ENCODE assay signal across 1 cellular context in genomic region chr2:118046628-118047210, GRCh38.
TF ChIP-seq lines count a peak whose summit lies in the region.

No MANE protein-coding gene starts in this region.

TF ChIP-seq in HepG2, 621 proteins besides CTCF, POLR2A, EP300 and RAD21 (continued from another document):
- no peak for TF ChIP-seq ZNF407 (CRISPR knock-in tag; IDR thresholded peaks at IDR 0.05; ENCODE audit: not compliant biosample characterization)
- no peak for TF ChIP-seq ZNF275 (CRISPR knock-in tag; IDR thresholded peaks at IDR 0.05; ENCODE audit: borderline replicate concordance)
- 0 out of 2 replicates have a peak, but pooled peaks have one; percentile 15 for TF ChIP-seq PPARG (CRISPR knock-in tag; conservative IDR thresholded peaks at IDR 0.05)
- no peak for TF ChIP-seq CHCHD3 (CRISPR knock-in tag; IDR thresholded peaks at IDR 0.05)
- no peak for TF ChIP-seq ZNF788 (CRISPR knock-in tag; IDR thresholded peaks at IDR 0.05; ENCODE audit: borderline replicate concordance)
- no peak for TF ChIP-seq HINFP (CRISPR knock-in tag; IDR thresholded peaks at IDR 0.05; ENCODE audit: low read depth)
- TF ChIP-seq, protein P1, sequence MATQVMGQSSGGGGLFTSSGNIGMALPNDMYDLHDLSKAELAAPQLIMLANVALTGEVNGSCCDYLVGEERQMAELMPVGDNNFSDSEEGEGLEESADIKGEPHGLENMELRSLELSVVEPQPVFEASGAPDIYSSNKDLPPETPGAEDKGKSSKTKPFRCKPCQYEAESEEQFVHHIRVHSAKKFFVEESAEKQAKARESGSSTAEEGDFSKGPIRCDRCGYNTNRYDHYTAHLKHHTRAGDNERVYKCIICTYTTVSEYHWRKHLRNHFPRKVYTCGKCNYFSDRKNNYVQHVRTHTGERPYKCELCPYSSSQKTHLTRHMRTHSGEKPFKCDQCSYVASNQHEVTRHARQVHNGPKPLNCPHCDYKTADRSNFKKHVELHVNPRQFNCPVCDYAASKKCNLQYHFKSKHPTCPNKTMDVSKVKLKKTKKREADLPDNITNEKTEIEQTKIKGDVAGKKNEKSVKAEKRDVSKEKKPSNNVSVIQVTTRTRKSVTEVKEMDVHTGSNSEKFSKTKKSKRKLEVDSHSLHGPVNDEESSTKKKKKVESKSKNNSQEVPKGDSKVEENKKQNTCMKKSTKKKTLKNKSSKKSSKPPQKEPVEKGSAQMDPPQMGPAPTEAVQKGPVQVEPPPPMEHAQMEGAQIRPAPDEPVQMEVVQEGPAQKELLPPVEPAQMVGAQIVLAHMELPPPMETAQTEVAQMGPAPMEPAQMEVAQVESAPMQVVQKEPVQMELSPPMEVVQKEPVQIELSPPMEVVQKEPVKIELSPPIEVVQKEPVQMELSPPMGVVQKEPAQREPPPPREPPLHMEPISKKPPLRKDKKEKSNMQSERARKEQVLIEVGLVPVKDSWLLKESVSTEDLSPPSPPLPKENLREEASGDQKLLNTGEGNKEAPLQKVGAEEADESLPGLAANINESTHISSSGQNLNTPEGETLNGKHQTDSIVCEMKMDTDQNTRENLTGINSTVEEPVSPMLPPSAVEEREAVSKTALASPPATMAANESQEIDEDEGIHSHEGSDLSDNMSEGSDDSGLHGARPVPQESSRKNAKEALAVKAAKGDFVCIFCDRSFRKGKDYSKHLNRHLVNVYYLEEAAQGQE (IDR thresholded peaks at IDR 0.05; ENCODE audit: borderline replicate concordance in 1 of 2, low read depth in 1 of 2, low read length in 2 of 2) = no peak
- TF ChIP-seq, protein P2, sequence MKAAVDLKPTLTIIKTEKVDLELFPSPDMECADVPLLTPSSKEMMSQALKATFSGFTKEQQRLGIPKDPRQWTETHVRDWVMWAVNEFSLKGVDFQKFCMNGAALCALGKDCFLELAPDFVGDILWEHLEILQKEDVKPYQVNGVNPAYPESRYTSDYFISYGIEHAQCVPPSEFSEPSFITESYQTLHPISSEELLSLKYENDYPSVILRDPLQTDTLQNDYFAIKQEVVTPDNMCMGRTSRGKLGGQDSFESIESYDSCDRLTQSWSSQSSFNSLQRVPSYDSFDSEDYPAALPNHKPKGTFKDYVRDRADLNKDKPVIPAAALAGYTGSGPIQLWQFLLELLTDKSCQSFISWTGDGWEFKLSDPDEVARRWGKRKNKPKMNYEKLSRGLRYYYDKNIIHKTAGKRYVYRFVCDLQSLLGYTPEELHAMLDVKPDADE (CRISPR knock-in tag; IDR thresholded peaks at IDR 0.05) = no peak
- no peak for TF ChIP-seq ETV6 (CRISPR knock-in tag; conservative IDR thresholded peaks at IDR 0.05)
- no peak for TF ChIP-seq ZNF33A (CRISPR knock-in tag; IDR thresholded peaks at IDR 0.05; ENCODE audit: borderline replicate concordance)
- TF ChIP-seq KLF13 (CRISPR knock-in tag; IDR thresholded peaks at IDR 0.05) = no peak
- no peak for TF ChIP-seq TP53 (CRISPR knock-in tag; conservative IDR thresholded peaks at IDR 0.05)
- TF ChIP-seq SNAPC5 (CRISPR knock-in tag; IDR thresholded peaks at IDR 0.05; ENCODE audit: borderline replicate concordance) = no peak
- TF ChIP-seq TGIF2 (CRISPR knock-in tag; IDR thresholded peaks at IDR 0.05) = no peak
- TF ChIP-seq ZNF891 (CRISPR knock-in tag; IDR thresholded peaks at IDR 0.05) = no peak
- TF ChIP-seq KLF16 (CRISPR knock-in tag; IDR thresholded peaks at IDR 0.05) = no peak
- TF ChIP-seq, protein P3, sequence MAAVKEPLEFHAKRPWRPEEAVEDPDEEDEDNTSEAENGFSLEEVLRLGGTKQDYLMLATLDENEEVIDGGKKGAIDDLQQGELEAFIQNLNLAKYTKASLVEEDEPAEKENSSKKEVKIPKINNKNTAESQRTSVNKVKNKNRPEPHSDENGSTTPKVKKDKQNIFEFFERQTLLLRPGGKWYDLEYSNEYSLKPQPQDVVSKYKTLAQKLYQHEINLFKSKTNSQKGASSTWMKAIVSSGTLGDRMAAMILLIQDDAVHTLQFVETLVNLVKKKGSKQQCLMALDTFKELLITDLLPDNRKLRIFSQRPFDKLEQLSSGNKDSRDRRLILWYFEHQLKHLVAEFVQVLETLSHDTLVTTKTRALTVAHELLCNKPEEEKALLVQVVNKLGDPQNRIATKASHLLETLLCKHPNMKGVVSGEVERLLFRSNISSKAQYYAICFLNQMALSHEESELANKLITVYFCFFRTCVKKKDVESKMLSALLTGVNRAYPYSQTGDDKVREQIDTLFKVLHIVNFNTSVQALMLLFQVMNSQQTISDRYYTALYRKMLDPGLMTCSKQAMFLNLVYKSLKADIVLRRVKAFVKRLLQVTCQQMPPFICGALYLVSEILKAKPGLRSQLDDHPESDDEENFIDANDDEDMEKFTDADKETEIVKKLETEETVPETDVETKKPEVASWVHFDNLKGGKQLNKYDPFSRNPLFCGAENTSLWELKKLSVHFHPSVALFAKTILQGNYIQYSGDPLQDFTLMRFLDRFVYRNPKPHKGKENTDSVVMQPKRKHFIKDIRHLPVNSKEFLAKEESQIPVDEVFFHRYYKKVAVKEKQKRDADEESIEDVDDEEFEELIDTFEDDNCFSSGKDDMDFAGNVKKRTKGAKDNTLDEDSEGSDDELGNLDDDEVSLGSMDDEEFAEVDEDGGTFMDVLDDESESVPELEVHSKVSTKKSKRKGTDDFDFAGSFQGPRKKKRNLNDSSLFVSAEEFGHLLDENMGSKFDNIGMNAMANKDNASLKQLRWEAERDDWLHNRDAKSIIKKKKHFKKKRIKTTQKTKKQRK (IDR thresholded peaks at IDR 0.05; ENCODE audit: low read length) = no peak
- TF ChIP-seq, protein P4, sequence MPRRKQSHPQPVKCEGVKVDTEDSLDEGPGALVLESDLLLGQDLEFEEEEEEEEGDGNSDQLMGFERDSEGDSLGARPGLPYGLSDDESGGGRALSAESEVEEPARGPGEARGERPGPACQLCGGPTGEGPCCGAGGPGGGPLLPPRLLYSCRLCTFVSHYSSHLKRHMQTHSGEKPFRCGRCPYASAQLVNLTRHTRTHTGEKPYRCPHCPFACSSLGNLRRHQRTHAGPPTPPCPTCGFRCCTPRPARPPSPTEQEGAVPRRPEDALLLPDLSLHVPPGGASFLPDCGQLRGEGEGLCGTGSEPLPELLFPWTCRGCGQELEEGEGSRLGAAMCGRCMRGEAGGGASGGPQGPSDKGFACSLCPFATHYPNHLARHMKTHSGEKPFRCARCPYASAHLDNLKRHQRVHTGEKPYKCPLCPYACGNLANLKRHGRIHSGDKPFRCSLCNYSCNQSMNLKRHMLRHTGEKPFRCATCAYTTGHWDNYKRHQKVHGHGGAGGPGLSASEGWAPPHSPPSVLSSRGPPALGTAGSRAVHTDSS (CRISPR knock-in tag; conservative IDR thresholded peaks at IDR 0.05) = no peak
- no peak for TF ChIP-seq ZNF367 (CRISPR knock-in tag; IDR thresholded peaks at IDR 0.05; ENCODE audit: borderline replicate concordance)
- TF ChIP-seq ZNF326 (CRISPR knock-in tag; IDR thresholded peaks at IDR 0.05; ENCODE audit: borderline replicate concordance) = no peak
- TF ChIP-seq HOXA3 (CRISPR knock-in tag; IDR thresholded peaks at IDR 0.05) = no peak
- no peak for TF ChIP-seq MYC (CRISPR knock-in tag; IDR thresholded peaks at IDR 0.05; ENCODE audit: borderline replicate concordance)
- no peak for TF ChIP-seq HDAC2 (CRISPR knock-in tag; IDR thresholded peaks at IDR 0.05)
TF ChIP-seq in HepG2: peak in this region for 12.
